ENCODE assay signal across 23 cellular contexts in the genomic region with DNA sequence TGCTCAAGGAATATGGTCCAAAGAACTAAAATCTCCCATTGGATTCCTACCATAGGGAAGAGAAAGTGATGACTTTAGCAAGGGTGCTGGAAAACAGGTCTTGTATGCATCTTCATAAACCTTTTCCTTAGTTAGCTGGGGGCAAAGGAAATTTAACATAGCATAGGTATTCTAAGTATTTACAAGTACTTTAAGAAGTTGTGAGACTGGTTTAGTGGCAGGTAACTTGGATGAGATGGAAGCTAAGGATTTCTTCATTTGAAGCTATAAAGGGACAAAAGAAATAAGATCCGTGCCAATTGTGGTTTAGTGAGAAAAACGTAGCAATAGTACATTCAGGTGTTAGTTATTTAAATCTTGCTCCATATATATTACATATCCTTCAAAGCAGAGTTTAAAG.
DNase-seq lines count a peak whose midpoint lies in the region; ATAC-seq, FAIRE-seq and TF ChIP-seq lines count a peak whose summit lies in the region.
"Had no signal": no experiment of that assay in that cellular context is flagged by ENCODE, and none has a peak within 500 bp of the region (broad histone marks: within the 10 kb centered on the region; RNA-seq: fewer than 3 reads in every experiment).

No MANE protein-coding gene starts in this region.

- H3K27ac Mint-ChIP-seq in Caco-2 (ENCODE audit: unreplicated experiment): peak overlapping the region; percentile 12
- H3K27ac Mint-ChIP-seq: CD4-positive, alpha-beta memory T cell had no signal

- no peaks in the 10 kb centered on the region for H3K27me3 Mint-ChIP-seq in Caco-2 (ENCODE audit: insufficient read depth, unreplicated experiment)
- H3K27me3 Mint-ChIP-seq: CD4-positive, alpha-beta memory T cell had no signal

- no peak overlapping the region for H3K4me3 ChIP-seq in Caco-2 (ENCODE audit: low read depth, low read length)
- peak overlapping the region; percentile 50; the same call in 1 of the 2 replicates for H3K4me3 ChIP-seq in PC-3 (ENCODE audit: low read length)
- H3K4me3 ChIP-seq in bronchial epithelial cell (ENCODE audit: low read depth, low read length): no peak overlapping the region
- no peak overlapping the region for H3K4me3 ChIP-seq in left lung

- H3K36me3 ChIP-seq in Caco-2 (ENCODE audit: control insufficient read depth, insufficient read depth, low read length) (no peaks in the 10 kb centered on the region; the same call in none of the 2 replicates), PC-3 (ENCODE audit: low read depth, low read length) (no peaks in the 10 kb centered on the region), bronchial epithelial cell (ENCODE audit: control insufficient read depth, insufficient read depth, low read length) (no peaks in the 10 kb centered on the region), left lung (no peaks in the 10 kb centered on the region)

- no peaks in the 10 kb centered on the region for H3K9me2 ChIP-seq in PC-3 (replicated peaks; ENCODE audit: low read length)
- H3K9me2 ChIP-seq: SK-N-SH had no signal

- H3K9me3 ChIP-seq in Caco-2: no peaks in the 10 kb centered on the region
- H3K9me3 ChIP-seq in PC-3 (ENCODE audit: low read length): no peaks in the 10 kb centered on the region
- H3K9me3 ChIP-seq in left lung: no peaks in the 10 kb centered on the region
- H3K9me3 ChIP-seq: SK-N-SH had no signal

- POLR2A ChIA-PET in Caco-2 (lab: Charles Lee): no interaction called here
- POLR2A ChIA-PET in PC-3 (lab: Charles Lee; ENCODE audit: unreplicated experiment): no interaction called here

- H3K36me3 Mint-ChIP-seq in Caco-2 (ENCODE audit: insufficient read depth, unreplicated experiment): peaks cover 7% of the 10 kb centered on the region

- H3K9ac ChIP-seq in PC-3 (ENCODE audit: low read length): no peak overlapping the region
- H3K9ac ChIP-seq: SK-N-SH had no signal

- no peak overlapping the region for H2AFZ ChIP-seq in PC-3 (ENCODE audit: low read length)

- no peak overlapping the region for H3K4me3 Mint-ChIP-seq in Caco-2 (ENCODE audit: unreplicated experiment)
- H3K4me3 Mint-ChIP-seq: CD4-positive, alpha-beta memory T cell had no signal

- in situ Hi-C loops in ACHN (cut with HindIII; ENCODE audit: low pct_ligation_motif_present, low pct_unique_long_range_greater_than_20kb, low sequenced_read_pairs): no loop called here

- TF ChIP-seq CTCF in Caco-2 (IDR thresholded peaks at IDR 0.05; ENCODE audit: insufficient read depth in 1 of 2, low read depth in 1 of 2, low read length in 1 of 2, severe bottlenecking in 1 of 2, unreplicated experiment in 1 of 2) (no peak), PC-3 (conservative IDR thresholded peaks at IDR 0.05; ENCODE audit: low read depth, low read length) (no peak), bronchial epithelial cell (IDR thresholded peaks at IDR 0.05; ENCODE audit: insufficient read depth, low read length, severe bottlenecking) (no peak), left lung (IDR thresholded peaks at IDR 0.05) (no peak)

- ATAC-seq in PC-3 (peak; percentile 54), left lung (peak; percentile 58), SK-N-SH treated with all-trans-retinoic acid at 6 μM for 48 hours (no peak)

- H3K9me3 Mint-ChIP-seq in Caco-2 (ENCODE audit: unreplicated experiment): no peaks in the 10 kb centered on the region
- H3K9me3 Mint-ChIP-seq: CD4-positive, alpha-beta memory T cell had no signal

- DNase-seq in Caco-2 (no peak), PC-3 (peak; percentile 90), bronchial epithelial cell (ENCODE audit: low read depth) (peak; percentile 74), left lung (no peak), superior temporal gyrus (ENCODE audit: extremely low spot score) (no peak), ACHN (no peak)
- DNase-seq: C1 segment of cervical spinal cord; CD4-positive, alpha-beta memory T cell; COR-L47; GOT3; KBM-7; NCI-H1105 treated with DMSO at 0.1 percent for 48 hours; NCI-H2029; NCI-H446; NCI-H524 treated with DMSO at 0.1 percent for 48 hours; NCI-H774; RPMI8226; SHP77 treated with DMSO at 0.1 percent for 48 hours; SK-N-SH had no signal

- H4K20me1 ChIP-seq in PC-3 (ENCODE audit: low read length): no peaks in the 10 kb centered on the region

- no peak for FAIRE-seq in bronchial epithelial cell (lab: Jason Lieb, UNC)
- FAIRE-seq: A204.1, G401.6, HTR-8/SVneo had no signal

- peak overlapping the region; percentile 89 for H3K27ac ChIP-seq in PC-3 (ENCODE audit: low read length)
- H3K27ac ChIP-seq in left lung: no peak overlapping the region

- H3K79me2 ChIP-seq in PC-3 (ENCODE audit: low read length): no peaks in the 10 kb centered on the region

- CTCF ChIA-PET in Caco-2 (lab: Charles Lee) (interaction anchor here (0.6 to 0.9 kb wide), 2 partner anchors 12 to 221 kb away, joined by 4 read pairs; no protein-coding TSS in a partner anchor), PC-3 (lab: Charles Lee) (no interaction called here)

- peaks cover 8% of the 10 kb centered on the region for H3F3A ChIP-seq in PC-3 (ENCODE audit: low read length, unreplicated experiment)

- intact Hi-C loops in Caco-2 (cut with micrococcal nuclease; ENCODE audit: unreplicated experiment) (loop anchor here (2.0 kb wide), 1 partner anchor 44 kb away; no protein-coding TSS in a partner anchor), PC-3 (cut with micrococcal nuclease) (loop anchor here (2.0 kb wide), 2 partner anchors 24 to 46 kb away; no protein-coding TSS in a partner anchor), left lung (cut with DNase I) (no loop called here)

- H3K4me1 Mint-ChIP-seq in Caco-2 (ENCODE audit: low read depth, unreplicated experiment): peaks cover 51% of the 10 kb centered on the region

- H3K4me2 ChIP-seq in PC-3 (ENCODE audit: low read length): peak overlapping the region; percentile 78
- H3K4me2 ChIP-seq: SK-N-SH had no signal

- H3K27me3 ChIP-seq in Caco-2 (replicated peaks; ENCODE audit: control insufficient read depth, insufficient read depth, low read length) (no peaks in the 10 kb centered on the region), PC-3 (ENCODE audit: low read length) (no peaks in the 10 kb centered on the region), bronchial epithelial cell (ENCODE audit: control insufficient read depth, insufficient read depth, low read length) (no peaks in the 10 kb centered on the region), left lung (no peaks in the 10 kb centered on the region)

- BruUV-seq in Caco-2 (replicated peaks; lab: Mats Ljungman, UMichigan) (no TSS peak), PC-3 (replicated peaks; lab: Mats Ljungman, UMichigan) (no TSS peak)

- peaks cover 49% of the 10 kb centered on the region for H3K4me1 ChIP-seq in Caco-2
- H3K4me1 ChIP-seq in PC-3 (ENCODE audit: insufficient read depth, low read length): peaks cover 53% of the 10 kb centered on the region
- no peaks in the 10 kb centered on the region for H3K4me1 ChIP-seq in left lung

TF ChIP-seq in SK-N-SH treated with all-trans-retinoic acid at 6 μM for 48 hours, 23 proteins besides CTCF, POLR2A, EP300 and RAD21:
- no peak for TF ChIP-seq BACH2 (CRISPR knock-in tag; IDR thresholded peaks at IDR 0.05; ENCODE audit: borderline replicate concordance)
- TF ChIP-seq OSR1 (CRISPR knock-in tag; IDR thresholded peaks at IDR 0.05): no peak
- no peak for TF ChIP-seq ARNTL (CRISPR knock-in tag; IDR thresholded peaks at IDR 0.05; ENCODE audit: borderline replicate concordance, low read depth)
- TF ChIP-seq TOX (CRISPR knock-in tag; IDR thresholded peaks at IDR 0.05; ENCODE audit: borderline replicate concordance): no peak
- no peak for TF ChIP-seq ZFP3 (CRISPR knock-in tag; IDR thresholded peaks at IDR 0.05)
- TF ChIP-seq ZNF70 (CRISPR knock-in tag; IDR thresholded peaks at IDR 0.05): no peak
- TF ChIP-seq ZNF565 (CRISPR knock-in tag; conservative IDR thresholded peaks at IDR 0.05; ENCODE audit: low read depth): no peak
- TF ChIP-seq, protein P1, sequence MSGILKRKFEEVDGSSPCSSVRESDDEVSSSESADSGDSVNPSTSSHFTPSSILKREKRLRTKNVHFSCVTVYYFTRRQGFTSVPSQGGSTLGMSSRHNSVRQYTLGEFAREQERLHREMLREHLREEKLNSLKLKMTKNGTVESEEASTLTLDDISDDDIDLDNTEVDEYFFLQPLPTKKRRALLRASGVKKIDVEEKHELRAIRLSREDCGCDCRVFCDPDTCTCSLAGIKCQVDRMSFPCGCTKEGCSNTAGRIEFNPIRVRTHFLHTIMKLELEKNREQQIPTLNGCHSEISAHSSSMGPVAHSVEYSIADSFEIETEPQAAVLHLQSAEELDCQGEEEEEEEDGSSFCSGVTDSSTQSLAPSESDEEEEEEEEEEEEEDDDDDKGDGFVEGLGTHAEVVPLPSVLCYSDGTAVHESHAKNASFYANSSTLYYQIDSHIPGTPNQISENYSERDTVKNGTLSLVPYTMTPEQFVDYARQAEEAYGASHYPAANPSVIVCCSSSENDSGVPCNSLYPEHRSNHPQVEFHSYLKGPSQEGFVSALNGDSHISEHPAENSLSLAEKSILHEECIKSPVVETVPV (CRISPR knock-in tag; IDR thresholded peaks at IDR 0.05): no peak
TF ChIP-seq in SK-N-SH treated with all-trans-retinoic acid at 6 μM for 48 hours: peak in this region for 0.

Comparison
In these comparisons a context has a peak if more than half of its experiments do, and no peak if none do; other contexts are left out.
1. DNase-seq: peak in PC-3 (single experiment) and bronchial epithelial cell (single experiment); none in Caco-2 (0 of 2), left lung (0 of 2), superior temporal gyrus (single experiment) and ACHN (single experiment).
2. intact Hi-C loops: an anchor here in Caco-2 (2.0 kb wide) and PC-3 (2.0 kb wide); none called in left lung.